In genomic region chr1:26724118-26724517, GRCh38 we compare ENCODE assay signal across 9 cellular contexts. TPM values are rescaled to one million over a fixed set of nuclear protein-coding genes. Genes with fewer than 3 reads are reported as not detected.
A peak's percentile ranks its signal among the peaks of the same experiment; 100 is the strongest.
DNase-seq lines count a peak whose midpoint lies in the region; ATAC-seq, FAIRE-seq and TF ChIP-seq lines count a peak whose summit lies in the region.
"Had no signal": no experiment of that assay in that cellular context is flagged by ENCODE, and none has a peak within 500 bp of the region (broad histone marks: within the 10 kb centered on the region; RNA-seq: fewer than 3 reads in every experiment).

No MANE protein-coding gene starts in this region.

- no peak for TF ChIP-seq EP300 in K562 (IDR thresholded peaks at IDR 0.05; ENCODE audit: low read length)
- no peak for TF ChIP-seq EP300 in transverse colon (IDR thresholded peaks at IDR 0.05; ENCODE audit: low read depth)

- peak overlapping the region; percentile 59 for H3K4me3 Mint-ChIP-seq in activated naive CD4-positive, alpha-beta T cell treated with anti-CD3 and anti-CD28 coated beads, Interleukin-2, amount 50 U/mL, for 24 hours
- H3K4me3 Mint-ChIP-seq in activated naive CD4-positive, alpha-beta T cell treated with anti-CD3 and anti-CD28 coated beads for 36 hours = no peak overlapping the region
- H3K4me3 Mint-ChIP-seq: activated CD8-positive, alpha-beta memory T cell treated with anti-CD3 and anti-CD28 coated beads, Interleukin-2, amount 10 ng/mL, durations not matched to agents 7 days and 5 days had no signal

- no peak overlapping the region for H2AFZ ChIP-seq in K562 (ENCODE audit: low read depth, low read length)

- no peak for DNase-seq in activated naive CD4-positive, alpha-beta T cell treated with anti-CD3 and anti-CD28 coated beads for 36 hours
- DNase-seq in K562 (ENCODE audit: extremely low read depth in 1 of 4, low spot score in 3 of 4) = no peak
- DNase-seq in mesendoderm = no peak
- no peak for DNase-seq in transverse colon
- DNase-seq in epidermal melanocyte (ENCODE audit: insufficient read length, low spot score) = no peak
- DNase-seq in RWPE1 (ENCODE audit: low spot score) = no peak

- H3K4me1 Mint-ChIP-seq in activated naive CD4-positive, alpha-beta T cell treated with anti-CD3 and anti-CD28 coated beads, Interleukin-2, amount 50 U/mL, for 24 hours = peaks cover 93% of the 10 kb centered on the region
- H3K4me1 Mint-ChIP-seq in activated naive CD4-positive, alpha-beta T cell treated with anti-CD3 and anti-CD28 coated beads for 36 hours (ENCODE audit: low read depth) = peaks cover 89% of the 10 kb centered on the region

- H3K36me3 ChIP-seq in K562 (ENCODE audit: control insufficient read depth, insufficient read depth, low read length) (peaks cover 40% of the 10 kb centered on the region), mesendoderm (ENCODE audit: control insufficient read depth, insufficient read depth, low read length) (no peaks in the 10 kb centered on the region), transverse colon (no peaks in the 10 kb centered on the region)

- no peak overlapping the region for H3K4ac ChIP-seq in mesendoderm (ENCODE audit: low read depth, low read length)

- in situ Hi-C loops in K562 (cut with MboI) = no loop called here
- in situ Hi-C loops in transverse colon (cut with MboI; ENCODE audit: low pct_ligation_motif_present in 1 of 4, low pct_unique_long_range_greater_than_20kb in 1 of 4, low sequenced_read_pairs in 3 of 4) = no loop called here

- peaks cover 4% of the 10 kb centered on the region for H3K9me3 Mint-ChIP-seq in activated naive CD4-positive, alpha-beta T cell treated with anti-CD3 and anti-CD28 coated beads, Interleukin-2, amount 50 U/mL, for 24 hours
- H3K9me3 Mint-ChIP-seq in activated naive CD4-positive, alpha-beta T cell treated with anti-CD3 and anti-CD28 coated beads for 36 hours = no peaks in the 10 kb centered on the region

- no peak for TF ChIP-seq RAD21 in K562 (CRISPR knock-in tag; conservative IDR thresholded peaks at IDR 0.05 in 1 of 2, IDR thresholded peaks at IDR 0.05 in 1 of 2)

- intact Hi-C loops in activated naive CD4-positive, alpha-beta T cell treated with anti-CD3 and anti-CD28 coated beads for 36 hours (cut with micrococcal nuclease) = no loop called here
- intact Hi-C loops in K562 (cut with micrococcal nuclease) (no loop called here), transverse colon (cut with DNase I; ENCODE audit: low total_unique reads) (loop anchor here (10.0 kb wide), 1 partner anchor 141 kb away; the partner anchor contains the start of gene SFN)

- no peak overlapping the region for H4K8ac ChIP-seq in mesendoderm (ENCODE audit: low read depth, low read length)

- peaks cover 37% of the 10 kb centered on the region for H4K20me1 ChIP-seq in K562 (replicated peaks; ENCODE audit: control insufficient read depth, insufficient read depth, low read length)

- H2BK5ac ChIP-seq in mesendoderm (ENCODE audit: low read length) = no peak overlapping the region

- H3K27ac ChIP-seq in K562 (ENCODE audit: extremely low read depth, low read depth, low read length) = peak overlapping the region; percentile 77; the same call in 1 of the 3 replicates
- H3K27ac ChIP-seq in mesendoderm (ENCODE audit: low read depth, low read length) = peak overlapping the region; percentile 80
- H3K27ac ChIP-seq in transverse colon = peak overlapping the region; percentile 68 to 84 (median 73)
- H3K27ac ChIP-seq in RWPE1 = no peak overlapping the region

- H3K18ac ChIP-seq in mesendoderm (ENCODE audit: low read length) = peak overlapping the region; percentile 15

- no peaks in the 10 kb centered on the region for H3K27me3 Mint-ChIP-seq in activated naive CD4-positive, alpha-beta T cell treated with anti-CD3 and anti-CD28 coated beads, Interleukin-2, amount 50 U/mL, for 24 hours
- H3K27me3 Mint-ChIP-seq in activated naive CD4-positive, alpha-beta T cell treated with anti-CD3 and anti-CD28 coated beads for 36 hours (ENCODE audit: low read depth) = no peaks in the 10 kb centered on the region
- H3K27me3 Mint-ChIP-seq: activated CD8-positive, alpha-beta memory T cell treated with anti-CD3 and anti-CD28 coated beads, Interleukin-2, amount 10 ng/mL, durations not matched to agents 7 days and 5 days had no signal

- POLR2A ChIA-PET in K562 (lab: Yijun Ruan, JAX) = interaction anchor here (0.7 to 14.8 kb wide), 9 partner anchors 13 to 194 kb away, joined by 3 to 301 read pairs (median 6); partner anchors contain the start of genes ARID1A and PIGV
- POLR2A ChIA-PET in RWPE1 (lab: Yijun Ruan, JAX; ENCODE audit: low non-redundant PET) = no interaction called here

- H3K27me3 ChIP-seq in K562 (ENCODE audit: control insufficient read depth in 2 of 2, insufficient read depth in 2 of 2, low read length in 2 of 2) = no peaks in the 10 kb centered on the region
- H3K27me3 ChIP-seq in mesendoderm (ENCODE audit: insufficient read depth, low read length, poor library complexity) = no peaks in the 10 kb centered on the region
- no peaks in the 10 kb centered on the region for H3K27me3 ChIP-seq in transverse colon

- H3K9ac ChIP-seq in K562 (ENCODE audit: insufficient read depth in 1 of 2, low read depth in 2 of 2, low read length in 2 of 2) = peak overlapping the region; percentile 37 to 61; a peak in 2 of 4 replicates
- peak overlapping the region; percentile 55 for H3K9ac ChIP-seq in mesendoderm (ENCODE audit: low read length)

- H4K5ac ChIP-seq in mesendoderm (ENCODE audit: low read length) = no peak overlapping the region

- H2BK15ac ChIP-seq in mesendoderm (replicated peaks; ENCODE audit: low read depth) = no peak overlapping the region

- peaks cover 6% of the 10 kb centered on the region for H3K36me3 Mint-ChIP-seq in activated naive CD4-positive, alpha-beta T cell treated with anti-CD3 and anti-CD28 coated beads, Interleukin-2, amount 50 U/mL, for 24 hours
- peaks cover 14% of the 10 kb centered on the region for H3K36me3 Mint-ChIP-seq in activated naive CD4-positive, alpha-beta T cell treated with anti-CD3 and anti-CD28 coated beads for 36 hours (ENCODE audit: low read depth)

- CTCF ChIA-PET in activated naive CD4-positive, alpha-beta T cell treated with anti-CD3 and anti-CD28 coated beads for 36 hours (lab: Charles Lee) = interaction anchor here (0.6 to 1.5 kb wide), 4 partner anchors 20 to 164 kb away, joined by 5 to 6 read pairs (median 5); no protein-coding TSS in a partner anchor
- CTCF ChIA-PET in K562 (lab: Yijun Ruan, JAX; ENCODE audit: low intra/inter-chr PET ratio) = no interaction called here
- CTCF ChIA-PET in RWPE1 (lab: Yijun Ruan, JAX) = interaction anchor here (0.6 to 1.8 kb wide), 3 partner anchors 47 to 122 kb away, joined by 3 to 8 read pairs (median 4); no protein-coding TSS in a partner anchor

- H2BK120ac ChIP-seq in mesendoderm (ENCODE audit: low read depth, low read length) = no peak overlapping the region

- no peak overlapping the region for H3K23ac ChIP-seq in mesendoderm (ENCODE audit: low read length)

- peak overlapping the region; percentile 84 for H3K27ac Mint-ChIP-seq in activated naive CD4-positive, alpha-beta T cell treated with anti-CD3 and anti-CD28 coated beads, Interleukin-2, amount 50 U/mL, for 24 hours
- no peak overlapping the region for H3K27ac Mint-ChIP-seq in activated naive CD4-positive, alpha-beta T cell treated with anti-CD3 and anti-CD28 coated beads for 36 hours
- H3K27ac Mint-ChIP-seq: activated CD8-positive, alpha-beta memory T cell treated with anti-CD3 and anti-CD28 coated beads, Interleukin-2, amount 10 ng/mL, durations not matched to agents 7 days and 5 days had no signal

- BruUV-seq in K562 (replicated peaks; lab: Mats Ljungman, UMichigan) = no TSS peak

- no peak for FAIRE-seq in K562 (lab: Jason Lieb, UNC)

- WGBS in K562 (ENCODE audit: insufficient coverage, low coverage, missing lambda C conversion rate) = 55% methylated on average over 2 of the region's 2 CpGs
- WGBS in mesendoderm (ENCODE audit: extremely low coverage, insufficient coverage, low lambda C conversion rate) = no CpG with 5 or more reads among the region's 2 CpGs
- 32 to 67% methylated on average over 1 to 2 of the region's 2 CpGs for WGBS in transverse colon (ENCODE audit: low coverage in 1 of 2), 2 donors

- peaks cover 13% of the 10 kb centered on the region for H3K9me1 ChIP-seq in K562 (ENCODE audit: control insufficient read depth, insufficient read depth, low read length)

- H3K9me3 ChIP-seq in K562 (replicated peaks; ENCODE audit: control insufficient read depth, insufficient read depth, low read depth, low read length) (no peaks in the 10 kb centered on the region), transverse colon (no peaks in the 10 kb centered on the region)

- H3K4me3 ChIP-seq in K562 = no peak overlapping the region
- H3K4me3 ChIP-seq in mesendoderm (ENCODE audit: low read length) = no peak overlapping the region
- H3K4me3 ChIP-seq in transverse colon = no peak overlapping the region

- peaks cover 95% of the 10 kb centered on the region for H3K79me2 ChIP-seq in K562 (ENCODE audit: control insufficient read depth, insufficient read depth, low read length)
- H3K79me2 ChIP-seq in mesendoderm (ENCODE audit: control insufficient read depth, insufficient read depth, low read length) = peaks cover 80% of the 10 kb centered on the region

- H3K56ac ChIP-seq in mesendoderm (ENCODE audit: low read length) = peak overlapping the region; percentile 9

- TF ChIP-seq CTCF in K562 (IDR thresholded peaks at IDR 0.05 in 2 of 3, conservative IDR thresholded peaks at IDR 0.05 in 1 of 3; ENCODE audit: insufficient read depth in 2 of 3, low read depth in 1 of 3, low read length in 3 of 3) (no peak), transverse colon (IDR thresholded peaks at IDR 0.05) (no peak), RWPE1 (conservative IDR thresholded peaks at IDR 0.05; ENCODE audit: low read depth) (no peak)

- peaks cover 8% of the 10 kb centered on the region for H3K79me1 ChIP-seq in mesendoderm (ENCODE audit: low read length)

- peaks cover 34 to 56% of the 10 kb centered on the region in 2 experiments for H3K4me1 ChIP-seq in K562 (replicated peaks in 1 of 2; ENCODE audit: control insufficient read depth in 2 of 2, insufficient read depth in 2 of 2, low read length in 2 of 2)
- peaks cover 21% of the 10 kb centered on the region for H3K4me1 ChIP-seq in mesendoderm (ENCODE audit: control insufficient read depth, low read depth, low read length)
- H3K4me1 ChIP-seq in transverse colon = peaks cover 41 to 89% (median 63%) of the 10 kb centered on the region in 4 donors

- no peak for ATAC-seq in K562
- ATAC-seq in GM21717 (IDR thresholded peaks at IDR 0.05; ENCODE audit: unreplicated experiment) = no peak

- H3K4me2 ChIP-seq in K562 (ENCODE audit: insufficient read depth, low read length) = 0 out of 2 replicates have a peak overlapping the region, but pooled peaks have one; percentile 71
- no peak overlapping the region for H3K4me2 ChIP-seq in mesendoderm (ENCODE audit: low read length)

- H2AK5ac ChIP-seq in mesendoderm (ENCODE audit: low read length) = no peak overlapping the region

- TF ChIP-seq POLR2A in K562 (conservative IDR thresholded peaks at IDR 0.05) (no peak), transverse colon (IDR thresholded peaks at IDR 0.05) (no peak)

RNA-seq across cellular contexts. Expression of gene ARID1A, which starts 28.3 kb away (rescaled TPM):
- 10 to 100 TPM; 65.0 to 65.9 TPM for total RNA-seq in activated naive CD4-positive, alpha-beta T cell treated with anti-CD3 and anti-CD28 coated beads for 36 hours
- total RNA-seq in K562 (2011; cell fraction: chromatin; rRNA removed; ENCODE audit: low replicate concordance) = 233 and 329 TPM in 2 replicates
- 114 and 132 TPM in 2 replicates for total RNA-seq in K562 (2011; cell fraction: nucleolus; rRNA removed)
- 181 and 229 TPM in 2 replicates for total RNA-seq in K562 (2011; cell fraction: nucleoplasm; rRNA removed)
- total RNA-seq in K562 (2014; rRNA removed) (22.1 and 28.9 TPM in 2 replicates), K562 (2014; rRNA removed; fragmentation: Illumina TruSeq; extraction: Trizol) (23.9 and 24.6 TPM in 2 replicates), K562 (2015; rRNA removed; fragmentation: Illumina TruSeq; extraction: Trizol) (22.5 and 25.3 TPM in 2 replicates), K562 (2021) (74.6 and 88.3 TPM in 2 replicates), transverse colon (10 to 100 TPM; 43.4 to 72.0 (median 53.1) TPM)
- polyA plus RNA-seq in K562 (2011; rRNA removed) (12.9 and 27.1 TPM in 2 replicates), K562 (2014; fragmentation: Illumina TruSeq; extraction: Trizol) (70.1 and 79.0 TPM in 2 replicates), K562 (2014; fragmentation: Nextera tagmentation; extraction: Ambion mirVana) (10 to 100 TPM in 1 of 2 experiments, 1 to 10 TPM in 1; 8.3 to 20.2 TPM), K562 (2014; rRNA removed) (38.6 and 38.7 TPM in 2 replicates)
- 20.1 and 23.5 TPM in 2 replicates for polyA plus RNA-seq in K562 (2011; cell fraction: cytosol; rRNA removed)
- 59.8 and 83.5 TPM in 2 replicates for polyA plus RNA-seq in K562 (2011; cell fraction: nucleus; rRNA removed)
- 54.3 and 62.2 TPM in 2 replicates for polyA plus RNA-seq in K562 (2012)
- polyA minus RNA-seq in K562 (2011; rRNA and poly(A)+ RNA removed) = 35.4 and 49.8 TPM in 2 replicates
- polyA minus RNA-seq in K562 (2011; cell fraction: cytosol; rRNA and poly(A)+ RNA removed) = 61.6 and 92.0 TPM in 2 replicates
- 27.9 and 38.8 TPM in 2 replicates for polyA minus RNA-seq in K562 (2011; cell fraction: nucleus; rRNA and poly(A)+ RNA removed)
- polyA plus RNA-seq in mesendoderm (2013, experiment 1 of 2) = 96.8 TPM
- polyA plus RNA-seq in mesendoderm (2013, experiment 2 of 2) = 97.9 TPM
